11 cellular contexts compared by ENCODE assay signal in the genomic region with DNA sequence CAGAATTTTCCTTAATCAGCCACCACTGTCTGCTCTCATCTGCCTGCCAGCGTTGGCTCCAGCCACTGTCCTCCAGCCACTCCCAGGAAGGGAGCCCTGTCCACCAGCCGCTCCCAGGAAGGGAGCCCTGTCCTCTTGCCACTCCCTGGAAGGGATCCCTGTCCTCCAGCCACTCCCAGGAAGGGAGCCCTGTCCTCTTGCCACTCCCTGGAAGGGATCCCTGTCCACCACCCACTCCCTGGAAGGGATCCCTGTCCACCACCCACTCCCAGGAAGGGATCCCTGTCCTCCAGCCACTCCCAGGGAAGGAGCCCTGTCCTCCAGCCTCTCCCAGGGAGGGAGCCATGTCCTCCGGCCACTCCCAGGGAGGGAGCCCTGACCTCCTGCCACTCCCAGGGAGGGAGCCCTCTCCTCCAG.
"Had no signal": no experiment of that assay in that cellular context is flagged by ENCODE, and none has a peak within 500 bp of the region (broad histone marks: within the 10 kb centered on the region; RNA-seq: fewer than 3 reads in every experiment).

No MANE protein-coding gene starts in this region.

- H3K27ac ChIP-seq: body of pancreas, hepatocyte, skin epidermis, tibial nerve had no signal

- H3K9me3 ChIP-seq: body of pancreas, tibial nerve had no signal

- DNase-seq: activated CD4-positive, alpha-beta T cell treated with anti-CD3 and anti-CD28 coated beads, Interleukin-2, amount 50 U/mL, for 4 hours; activated effector memory CD4-positive, alpha-beta T cell treated with anti-CD3 and anti-CD28 coated beads, Interleukin-2, amount 50 U/mL, for 16 hours; activated T-cell treated with anti-CD3 and anti-CD28 coated beads, Interleukin-2, amount 50 U/mL, for 4 hours; amniotic stem cell; body of pancreas; dermis blood vessel endothelial cell; kidney glomerular epithelial cell had no signal

- H3K4me3 ChIP-seq: body of pancreas, hepatocyte, skin epidermis, tibial nerve had no signal

- H3K36me3 ChIP-seq: tibial nerve had no signal

- H3K4me1 ChIP-seq: body of pancreas, tibial nerve had no signal

- H3K4me2 ChIP-seq: hepatocyte had no signal

- H3K27me3 ChIP-seq: body of pancreas, tibial nerve had no signal

- ATAC-seq: activated naive CD4-positive, alpha-beta T cell treated with anti-CD3 and anti-CD28 coated beads, Interleukin-2, amount 50 U/mL, for 72 hours; activated T-cell treated with anti-CD3 and anti-CD28 coated beads, Interleukin-2, amount 50 U/mL, for 4 hours; body of pancreas had no signal

- H3K79me2 ChIP-seq: hepatocyte had no signal
